1 cellular context compared by ENCODE assay signal in the genomic region with DNA sequence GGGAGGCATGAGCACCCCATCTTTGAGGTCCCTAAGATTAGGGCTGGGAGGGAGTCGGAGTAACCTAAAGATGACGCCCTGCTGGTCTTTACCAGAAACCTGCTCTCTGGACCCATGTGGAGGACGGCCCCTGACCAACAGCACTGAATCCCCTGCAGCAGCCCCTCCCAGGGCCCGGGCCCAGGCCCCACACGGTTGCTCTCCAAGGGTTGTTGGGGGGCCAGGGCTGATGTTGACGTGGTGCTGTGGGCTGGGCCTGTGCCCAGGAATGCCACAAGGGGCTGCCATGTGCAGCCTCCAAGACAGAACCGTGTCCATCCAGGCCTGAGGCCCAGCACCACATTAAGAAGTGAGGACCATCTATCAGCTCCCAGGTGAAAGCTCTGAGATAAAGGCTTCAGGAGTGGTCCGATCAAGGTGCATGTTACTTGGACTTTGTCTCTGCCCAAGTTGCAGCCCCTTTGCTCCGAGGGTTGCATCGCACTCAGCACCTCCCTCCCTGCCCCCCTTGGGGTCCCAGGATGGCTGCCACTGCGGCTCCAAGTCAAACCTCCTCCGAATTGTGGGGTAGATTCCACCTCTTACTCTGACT.
TF ChIP-seq lines count a peak whose summit lies in the region.

No MANE protein-coding gene starts in this region.

TF ChIP-seq in WTC11, 78 proteins besides CTCF, POLR2A, EP300 and RAD21 (continued from another document):
- TF ChIP-seq, protein P1, sequence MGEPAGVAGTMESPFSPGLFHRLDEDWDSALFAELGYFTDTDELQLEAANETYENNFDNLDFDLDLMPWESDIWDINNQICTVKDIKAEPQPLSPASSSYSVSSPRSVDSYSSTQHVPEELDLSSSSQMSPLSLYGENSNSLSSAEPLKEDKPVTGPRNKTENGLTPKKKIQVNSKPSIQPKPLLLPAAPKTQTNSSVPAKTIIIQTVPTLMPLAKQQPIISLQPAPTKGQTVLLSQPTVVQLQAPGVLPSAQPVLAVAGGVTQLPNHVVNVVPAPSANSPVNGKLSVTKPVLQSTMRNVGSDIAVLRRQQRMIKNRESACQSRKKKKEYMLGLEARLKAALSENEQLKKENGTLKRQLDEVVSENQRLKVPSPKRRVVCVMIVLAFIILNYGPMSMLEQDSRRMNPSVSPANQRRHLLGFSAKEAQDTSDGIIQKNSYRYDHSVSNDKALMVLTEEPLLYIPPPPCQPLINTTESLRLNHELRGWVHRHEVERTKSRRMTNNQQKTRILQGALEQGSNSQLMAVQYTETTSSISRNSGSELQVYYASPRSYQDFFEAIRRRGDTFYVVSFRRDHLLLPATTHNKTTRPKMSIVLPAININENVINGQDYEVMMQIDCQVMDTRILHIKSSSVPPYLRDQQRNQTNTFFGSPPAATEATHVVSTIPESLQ (CRISPR knock-in tag; IDR thresholded peaks at IDR 0.05), result no peak
- TF ChIP-seq, protein P2, sequence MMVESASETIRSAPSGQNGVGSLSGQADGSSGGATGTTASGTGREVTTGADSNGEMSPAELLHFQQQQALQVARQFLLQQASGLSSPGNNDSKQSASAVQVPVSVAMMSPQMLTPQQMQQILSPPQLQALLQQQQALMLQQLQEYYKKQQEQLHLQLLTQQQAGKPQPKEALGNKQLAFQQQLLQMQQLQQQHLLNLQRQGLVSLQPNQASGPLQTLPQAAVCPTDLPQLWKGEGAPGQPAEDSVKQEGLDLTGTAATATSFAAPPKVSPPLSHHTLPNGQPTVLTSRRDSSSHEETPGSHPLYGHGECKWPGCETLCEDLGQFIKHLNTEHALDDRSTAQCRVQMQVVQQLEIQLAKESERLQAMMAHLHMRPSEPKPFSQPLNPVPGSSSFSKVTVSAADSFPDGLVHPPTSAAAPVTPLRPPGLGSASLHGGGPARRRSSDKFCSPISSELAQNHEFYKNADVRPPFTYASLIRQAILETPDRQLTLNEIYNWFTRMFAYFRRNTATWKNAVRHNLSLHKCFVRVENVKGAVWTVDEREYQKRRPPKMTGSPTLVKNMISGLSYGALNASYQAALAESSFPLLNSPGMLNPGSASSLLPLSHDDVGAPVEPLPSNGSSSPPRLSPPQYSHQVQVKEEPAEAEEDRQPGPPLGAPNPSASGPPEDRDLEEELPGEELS (CRISPR knock-in tag; IDR thresholded peaks at IDR 0.05), result no peak
- TF ChIP-seq ZNF396 (CRISPR knock-in tag; IDR thresholded peaks at IDR 0.05; ENCODE audit: borderline replicate concordance) (no peak), SP1 (CRISPR knock-in tag; conservative IDR thresholded peaks at IDR 0.05) (no peak), NFYB (CRISPR knock-in tag; conservative IDR thresholded peaks at IDR 0.05; ENCODE audit: low read depth) (no peak), PRRX2 (CRISPR knock-in tag; IDR thresholded peaks at IDR 0.05) (no peak)
- TF ChIP-seq, protein P3, sequence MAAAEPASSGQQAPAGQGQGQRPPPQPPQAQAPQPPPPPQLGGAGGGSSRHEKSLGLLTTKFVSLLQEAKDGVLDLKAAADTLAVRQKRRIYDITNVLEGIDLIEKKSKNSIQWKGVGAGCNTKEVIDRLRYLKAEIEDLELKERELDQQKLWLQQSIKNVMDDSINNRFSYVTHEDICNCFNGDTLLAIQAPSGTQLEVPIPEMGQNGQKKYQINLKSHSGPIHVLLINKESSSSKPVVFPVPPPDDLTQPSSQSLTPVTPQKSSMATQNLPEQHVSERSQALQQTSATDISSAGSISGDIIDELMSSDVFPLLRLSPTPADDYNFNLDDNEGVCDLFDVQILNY (CRISPR knock-in tag; IDR thresholded peaks at IDR 0.05), result no peak
- TF ChIP-seq, protein P4, sequence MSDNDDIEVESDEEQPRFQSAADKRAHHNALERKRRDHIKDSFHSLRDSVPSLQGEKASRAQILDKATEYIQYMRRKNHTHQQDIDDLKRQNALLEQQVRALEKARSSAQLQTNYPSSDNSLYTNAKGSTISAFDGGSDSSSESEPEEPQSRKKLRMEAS (CRISPR knock-in tag; IDR thresholded peaks at IDR 0.05), result no peak
- TF ChIP-seq, protein P5, sequence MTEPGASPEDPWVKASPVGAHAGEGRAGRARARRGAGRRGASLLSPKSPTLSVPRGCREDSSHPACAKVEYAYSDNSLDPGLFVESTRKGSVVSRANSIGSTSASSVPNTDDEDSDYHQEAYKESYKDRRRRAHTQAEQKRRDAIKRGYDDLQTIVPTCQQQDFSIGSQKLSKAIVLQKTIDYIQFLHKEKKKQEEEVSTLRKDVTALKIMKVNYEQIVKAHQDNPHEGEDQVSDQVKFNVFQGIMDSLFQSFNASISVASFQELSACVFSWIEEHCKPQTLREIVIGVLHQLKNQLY (CRISPR knock-in tag; IDR thresholded peaks at IDR 0.05), result no peak
